25 cellular contexts compared by ENCODE assay signal in genomic region chr2:45591073-45591472, GRCh38.
"Had no signal": no experiment of that assay in that cellular context is flagged by ENCODE, and none has a peak within 500 bp of the region (broad histone marks: within the 10 kb centered on the region; RNA-seq: fewer than 3 reads in every experiment).

No MANE protein-coding gene starts in this region.

- DNase-seq: activated CD4-positive, alpha-beta T cell treated with anti-CD3 and anti-CD28 coated beads for 48 hours; activated CD4-positive, alpha-beta T cell treated with anti-CD3 and anti-CD28 coated beads, Interleukin-2, amount 50 U/mL, for 48 hours; activated CD8-positive, alpha-beta memory T cell treated with anti-CD3 and anti-CD28 coated beads, Interleukin-2, amount 10 ng/mL, durations not matched to agents 7 days and 5 days; activated T-cell treated with anti-CD3 and anti-CD28 coated beads, Interleukin-2, amount 50 U/mL, for 4 hours; aorta; body of pancreas; central memory CD4-positive, alpha-beta T cell; NCI-H1105; NCI-H1436; NCI-H1694 treated with DMSO at 0.1 percent for 48 hours; NCI-H2029 treated with DMSO at 0.1 percent for 48 hours; NCI-H510A treated with DMSO at 0.1 percent for 48 hours; NCI-H69; NK-92 treated with Interleukin-12 subunit alpha and Interleukin-12 subunit beta, amount 100 ng/mL, for 24 hours; OCI-M1; RPMI8226; T-cell; WERI-Rb-1 had no signal

- H3K27me3 Mint-ChIP-seq: activated CD8-positive, alpha-beta memory T cell treated with anti-CD3 and anti-CD28 coated beads, Interleukin-2, amount 10 ng/mL, durations not matched to agents 7 days and 5 days; activated naive CD4-positive, alpha-beta T cell treated with anti-CD3 and anti-CD28 coated beads, Interleukin-2, amount 50 U/mL, for 24 hours; T-cell had no signal

- H3K27me3 ChIP-seq: body of pancreas had no signal

- H3K9ac ChIP-seq: KMS-11 had no signal

- ATAC-seq: activated CD4-positive, CD25-positive, alpha-beta regulatory T cell treated with anti-CD3 and anti-CD28 coated beads, Interleukin-2, amount 50 U/mL, for 24 hours; activated CD8-positive, alpha-beta memory T cell treated with anti-CD3 and anti-CD28 coated beads, Interleukin-2, amount 10 ng/mL, durations not matched to agents 7 days and 5 days; activated T-cell treated with anti-CD3 and anti-CD28 coated beads, Interleukin-2, amount 50 U/mL, for 4 hours; body of pancreas; Panc1; Right ventricle myocardium inferior; T-cell had no signal

- H3K9me3 Mint-ChIP-seq: activated naive CD4-positive, alpha-beta T cell treated with anti-CD3 and anti-CD28 coated beads, Interleukin-2, amount 50 U/mL, for 24 hours; activated T-cell treated with anti-CD3 and anti-CD28 coated beads, Interleukin-2, amount 50 U/mL, for 4 hours; activated T-helper 2 cell treated with anti-CD3 and anti-CD28 coated beads, Interferon-gamma antibody, Interleukin-2, Interleukin-4, amounts not matched to agents 10 μg/mL and 5 μg/mL and 100 μg/mL, durations not matched to agents 14 hours and 24 hours and 36 hours; T-cell had no signal

- H3K9me3 ChIP-seq: body of pancreas had no signal

- H3K4me2 ChIP-seq: KMS-11 had no signal

- H3K27ac ChIP-seq: body of pancreas, KMS-11, SK-N-MC, WERI-Rb-1 had no signal

- H3K4me3 Mint-ChIP-seq: activated CD8-positive, alpha-beta memory T cell treated with anti-CD3 and anti-CD28 coated beads, Interleukin-2, amount 10 ng/mL, durations not matched to agents 7 days and 5 days; activated naive CD4-positive, alpha-beta T cell treated with anti-CD3 and anti-CD28 coated beads, Interleukin-2, amount 50 U/mL, for 24 hours; activated T-cell treated with anti-CD3 and anti-CD28 coated beads, Interleukin-2, amount 50 U/mL, for 4 hours; T-cell had no signal

- H3K4me3 ChIP-seq: body of pancreas, SK-N-MC had no signal

- H3K27ac Mint-ChIP-seq: activated CD8-positive, alpha-beta memory T cell treated with anti-CD3 and anti-CD28 coated beads, Interleukin-2, amount 10 ng/mL, durations not matched to agents 7 days and 5 days; activated T-helper 2 cell treated with anti-CD3 and anti-CD28 coated beads, Interferon-gamma antibody, Interleukin-2, Interleukin-4, amounts not matched to agents 10 μg/mL and 5 μg/mL and 100 μg/mL, durations not matched to agents 14 hours and 24 hours and 36 hours; T-cell had no signal
